In the genomic region with DNA sequence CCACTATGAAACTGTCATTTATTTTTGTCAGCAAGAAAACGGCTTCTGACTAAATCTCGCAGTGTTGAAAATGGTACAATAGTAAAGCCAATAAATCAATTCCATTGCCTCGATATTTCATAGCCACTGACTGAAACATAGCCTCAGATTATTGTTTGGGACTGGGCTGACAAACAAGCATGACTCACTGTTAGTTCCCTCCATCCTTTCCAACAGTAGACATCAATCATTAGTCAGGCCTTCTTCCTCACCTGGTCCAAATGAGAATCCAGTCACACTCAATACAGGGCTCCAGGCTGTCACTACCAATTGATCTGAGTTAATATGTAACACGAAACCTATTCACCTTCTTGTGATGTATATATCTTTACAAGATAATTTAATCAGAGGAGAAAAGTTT, we compare ENCODE assay signal across 22 cellular contexts.
"Had no signal": no experiment of that assay in that cellular context is flagged by ENCODE, and none has a peak within 500 bp of the region (broad histone marks: within the 10 kb centered on the region; RNA-seq: fewer than 3 reads in every experiment).

No MANE protein-coding gene starts in this region.

- FAIRE-seq: endometrium, small intestine had no signal

- H3K36me3 Mint-ChIP-seq: memory B cell, mesothelial cell of epicardium, natural killer cell had no signal

- H3K9me3 ChIP-seq: esophagus muscularis mucosa, gastrocnemius medialis, heart right ventricle, ovary, stomach, upper lobe of left lung, uterus had no signal

- H3K4me3 ChIP-seq: dorsolateral prefrontal cortex, esophagus muscularis mucosa, gastrocnemius medialis, heart right ventricle, ovary, stomach, upper lobe of left lung, uterus had no signal

- H3K4me1 ChIP-seq: esophagus muscularis mucosa, gastrocnemius medialis, heart right ventricle, stomach, upper lobe of left lung, uterus had no signal

- H3K27me3 ChIP-seq: dorsolateral prefrontal cortex, esophagus muscularis mucosa, gastrocnemius medialis, heart right ventricle, ovary, stomach, upper lobe of left lung, uterus had no signal

- H3K27ac Mint-ChIP-seq: memory B cell, mesothelial cell of epicardium, natural killer cell had no signal

- H3K27ac ChIP-seq: epithelial cell of prostate, esophagus muscularis mucosa, gastrocnemius medialis, heart right ventricle, ovary, stomach, upper lobe of left lung, uterus had no signal

- H3K4me1 Mint-ChIP-seq: memory B cell, natural killer cell, neural crest cell had no signal

- H3K36me3 ChIP-seq: esophagus muscularis mucosa, gastrocnemius medialis, heart right ventricle, ovary, stomach, upper lobe of left lung, uterus had no signal

- H3K9me3 Mint-ChIP-seq: memory B cell, mesothelial cell of epicardium, neural crest cell had no signal

- H3K27me3 Mint-ChIP-seq: memory B cell had no signal

- H3K4me3 Mint-ChIP-seq: memory B cell, mesothelial cell of epicardium, natural killer cell, neural crest cell had no signal

- DNase-seq: cortex of kidney; dorsolateral prefrontal cortex; effector CD8-positive, alpha-beta T cell; gastrocnemius medialis; heart right ventricle; hypothalamus; islet precursor cell; natural killer cell; ovary; right cardiac atrium; small intestine; stimulated activated CD4-positive, alpha-beta T cell treated with anti-CD3 and anti-CD28 coated beads, Interleukin-12 subunit alpha, Interleukin-12 subunit beta, amount 100 ng/mL, for 4 hours; stimulated activated naive CD4-positive, alpha-beta T cell; stomach; upper lobe of left lung; uterus had no signal
